In the genomic region with DNA sequence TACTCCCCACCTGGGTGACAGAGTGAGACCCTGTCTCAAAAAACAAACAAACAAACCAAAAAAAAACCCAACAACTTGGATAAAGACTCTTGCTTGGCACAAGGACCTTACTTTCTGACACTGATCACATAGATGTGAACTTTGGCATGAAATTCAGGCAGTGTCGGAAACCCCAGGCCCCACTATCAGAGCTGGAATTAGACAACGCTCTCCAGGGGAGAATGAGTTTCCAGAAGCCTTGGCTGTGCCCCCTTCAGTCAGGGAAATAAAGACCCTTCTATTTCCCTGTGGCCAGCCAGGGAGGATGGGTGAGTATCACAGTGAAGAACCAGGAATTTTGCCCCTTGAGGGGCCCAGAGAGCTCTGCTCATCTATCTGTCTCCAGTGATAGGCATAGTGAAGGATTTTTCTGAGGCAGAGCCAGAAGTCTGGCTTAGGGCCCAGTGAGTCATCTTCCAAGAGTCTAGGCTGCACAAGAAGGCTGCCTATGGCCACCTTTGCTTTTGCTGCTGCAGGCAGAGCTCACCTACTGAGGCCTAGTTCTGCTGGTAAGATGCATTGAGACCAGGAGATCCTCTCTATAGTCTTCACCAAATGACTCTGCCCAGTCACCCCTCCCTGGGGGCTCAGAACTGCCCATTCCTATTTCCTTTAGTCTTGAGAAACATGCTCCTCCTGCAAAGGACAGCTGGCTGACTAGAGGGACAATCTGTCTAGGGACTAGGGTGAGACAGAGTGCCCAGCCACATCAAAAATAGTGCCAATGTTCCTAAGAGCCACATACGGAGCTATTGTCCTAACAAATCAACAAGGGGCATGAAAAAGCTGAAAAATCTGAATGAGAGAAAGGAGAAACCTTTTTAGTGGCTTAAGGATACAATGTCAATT, we compare ENCODE assay signal across 9 cellular contexts. TPM values are rescaled to one million over a fixed set of nuclear protein-coding genes. Genes with fewer than 3 reads are reported as not detected.
A peak's percentile ranks its signal among the peaks of the same experiment; 100 is the strongest.
DNase-seq lines count a peak whose midpoint lies in the region; ATAC-seq and TF ChIP-seq lines count a peak whose summit lies in the region.
"Had no signal": no experiment of that assay in that cellular context is flagged by ENCODE, and none has a peak within 500 bp of the region (broad histone marks: within the 10 kb centered on the region; RNA-seq: fewer than 3 reads in every experiment).

No MANE protein-coding gene starts in this region.

- H3K4me3 ChIP-seq in BLaER1 treated with 17β-estradiol and CSF1 and Interleukin-3, amounts not matched to agents 10 nM and 100 nM, result no peak overlapping the region
- no peak overlapping the region for H3K4me3 ChIP-seq in neural progenitor cell

- no peak overlapping the region for H3K27ac ChIP-seq in BLaER1 treated with 17β-estradiol and CSF1 and Interleukin-3, amounts not matched to agents 10 nM and 100 nM
- no peak overlapping the region for H3K27ac ChIP-seq in neural progenitor cell

- DNase-seq in NCI-H446 treated with DMSO at 0.1 percent for 48 hours (lab: John Stamatoyannopoulos, UW) (peak; percentile 53), fibroblast of gingiva (ENCODE audit: low read depth) (peak; percentile 60), neural progenitor cell (ENCODE audit: low spot score) (no peak), DMS153 treated with DMSO at 0.1 percent for 48 hours (lab: John Stamatoyannopoulos, UW; ENCODE audit: unreplicated experiment) (no peak), posterior vena cava (ENCODE audit: low spot score) (no peak)
- no peak for DNase-seq in activated CD8-positive, alpha-beta memory T cell treated with anti-CD3 and anti-CD28 coated beads for 24 hours
- DNase-seq: NCI-H187 had no signal

- H3K36me3 Mint-ChIP-seq in neural progenitor cell, result no peaks in the 10 kb centered on the region

- no peak overlapping the region for H3K4me3 Mint-ChIP-seq in neural progenitor cell

- H3K4me1 ChIP-seq in BLaER1 treated with 17β-estradiol and CSF1 and Interleukin-3, amounts not matched to agents 10 nM and 100 nM, result peaks cover 6 to 27% (median 23%) of the 10 kb centered on the region in 10 experiments; a peak in 19 of 20 replicates
- H3K4me1 ChIP-seq in neural progenitor cell, result peaks cover 9% of the 10 kb centered on the region

- peaks cover 5% of the 10 kb centered on the region for H3F3A ChIP-seq in neural progenitor cell (ENCODE audit: low read depth)

- H3K9me3 ChIP-seq in BLaER1 treated with 17β-estradiol and CSF1 and Interleukin-3, amounts not matched to agents 10 nM and 100 nM (replicated peaks in 1 of 11), result no peaks in the 10 kb centered on the region
- no peaks in the 10 kb centered on the region for H3K9me3 ChIP-seq in neural progenitor cell (ENCODE audit: low read depth)

- H3K27me3 Mint-ChIP-seq in neural progenitor cell (ENCODE audit: insufficient read depth, low read depth), result peaks cover 5% of the 10 kb centered on the region

- ATAC-seq in HG03571 (IDR thresholded peaks at IDR 0.05; ENCODE audit: unreplicated experiment), result no peak

- H3K79me2 ChIP-seq in neural progenitor cell (ENCODE audit: low read depth), result no peaks in the 10 kb centered on the region

- H3K9me3 Mint-ChIP-seq in neural progenitor cell, result no peaks in the 10 kb centered on the region

- H3K4me2 ChIP-seq in BLaER1 treated with 17β-estradiol and CSF1 and Interleukin-3, amounts not matched to agents 10 nM and 100 nM, result peak overlapping the region in 9 of 11 experiments; percentile 4 to 39 (median 23); a peak in 15 of 22 replicates
- no peak overlapping the region for H3K4me2 ChIP-seq in neural progenitor cell

- TF ChIP-seq CTCF in neural progenitor cell (IDR thresholded peaks at IDR 0.05), result no peak

- H4K20me1 ChIP-seq in BLaER1 treated with 17β-estradiol and CSF1 and Interleukin-3, amounts not matched to agents 10 nM and 100 nM, result no peaks in the 10 kb centered on the region
- no peaks in the 10 kb centered on the region for H4K20me1 ChIP-seq in neural progenitor cell (ENCODE audit: low read depth)

- no peak overlapping the region for H3K9ac ChIP-seq in BLaER1 treated with 17β-estradiol and CSF1 and Interleukin-3, amounts not matched to agents 10 nM and 100 nM
- no peak overlapping the region for H3K9ac ChIP-seq in neural progenitor cell

- no peaks in the 10 kb centered on the region for H3K27me3 ChIP-seq in BLaER1 treated with 17β-estradiol and CSF1 and Interleukin-3, amounts not matched to agents 10 nM and 100 nM
- H3K27me3 ChIP-seq in neural progenitor cell, result no peaks in the 10 kb centered on the region

- no peaks in the 10 kb centered on the region for H3K36me3 ChIP-seq in BLaER1 treated with 17β-estradiol and CSF1 and Interleukin-3, amounts not matched to agents 10 nM and 100 nM
- H3K36me3 ChIP-seq in neural progenitor cell, result no peaks in the 10 kb centered on the region

- intact Hi-C loops in posterior vena cava (cut with DNase I), result no loop called here

- H2AFZ ChIP-seq in neural progenitor cell (replicated peaks), result peak overlapping the region; percentile 60

- no peaks in the 10 kb centered on the region for H3K4me1 Mint-ChIP-seq in neural progenitor cell

- H3K27ac Mint-ChIP-seq in neural progenitor cell, result no peak overlapping the region

RNA-seq across cellular contexts. Expression of a gene that starts 40.2 kb away (rescaled TPM):
- total RNA-seq in neural progenitor cell (ENCODE audit: low replicate concordance) (61.7 and 78.9 TPM in 2 replicates), posterior vena cava (10 to 100 TPM; 18.8 to 19.4 TPM)

Comparison
In these comparisons a context has a peak if more than half of its experiments do, and no peak if none do; other contexts are left out.
1. DNase-seq: peak in NCI-H446 treated with DMSO at 0.1 percent for 48 hours (single experiment) and fibroblast of gingiva (single experiment); none in neural progenitor cell (single experiment), DMS153 treated with DMSO at 0.1 percent for 48 hours (single experiment), activated CD8-positive, alpha-beta memory T cell treated with anti-CD3 and anti-CD28 coated beads for 24 hours (single experiment) and posterior vena cava (single experiment).